ENCODE assay signal across 38 cellular contexts in the genomic region with DNA sequence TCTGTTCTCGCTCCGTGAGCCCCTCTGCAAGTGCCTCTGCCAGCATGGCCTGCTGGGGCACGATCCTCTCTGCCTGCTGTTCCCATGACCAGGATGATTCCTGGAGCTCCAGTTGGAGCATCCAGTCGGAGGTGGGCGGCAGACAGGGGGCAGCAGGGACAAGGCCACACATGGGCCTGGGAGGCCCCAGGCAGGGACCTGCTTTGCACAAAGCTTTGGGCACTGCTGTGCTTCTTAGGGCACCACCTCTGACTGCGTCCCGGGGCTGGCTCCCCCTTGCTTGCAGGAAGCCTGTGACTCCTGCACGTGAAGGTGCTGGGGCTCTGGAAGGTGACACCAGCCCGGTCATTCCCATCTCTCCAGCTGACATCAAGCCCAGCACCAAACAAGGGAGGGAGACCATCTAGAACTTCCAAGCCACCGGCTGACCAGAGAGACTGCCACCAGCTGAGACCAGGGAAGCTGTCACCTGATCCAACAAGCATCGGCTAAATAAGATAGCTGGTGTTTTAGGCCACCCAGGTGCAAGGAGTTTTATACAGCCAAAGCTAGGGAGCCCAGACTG.
"Had no signal": no experiment of that assay in that cellular context is flagged by ENCODE, and none has a peak within 500 bp of the region (broad histone marks: within the 10 kb centered on the region; RNA-seq: fewer than 3 reads in every experiment).

No MANE protein-coding gene starts in this region.

- H3K4me3 Mint-ChIP-seq: activated CD4-positive, alpha-beta memory T cell treated with anti-CD3 and anti-CD28 coated beads, Interleukin-2, amount 10 ng/mL, durations not matched to agents 7 days and 5 days; activated CD4-positive, alpha-beta T cell treated with anti-CD3 and anti-CD28 coated beads for 36 hours; activated CD4-positive, alpha-beta T cell treated with anti-CD3 and anti-CD28 coated beads, Interleukin-2, amount 10 ng/mL, durations not matched to agents 7 days and 5 days; activated CD8-positive, alpha-beta memory T cell treated with anti-CD3 and anti-CD28 coated beads, Interleukin-2, amount 10 ng/mL, durations not matched to agents 7 days and 5 days; activated CD8-positive, alpha-beta T cell treated with anti-CD3 and anti-CD28 coated beads, Interleukin-2, amount 10 ng/mL, durations not matched to agents 7 days and 5 days; activated naive CD4-positive, alpha-beta T cell treated with anti-CD3 and anti-CD28 coated beads, Interleukin-2, amount 10 ng/mL, durations not matched to agents 7 days and 5 days; activated naive CD4-positive, alpha-beta T cell treated with anti-CD3 and anti-CD28 coated beads, Interleukin-2, amount 50 U/mL, for 24 hours; activated naive CD8-positive, alpha-beta T cell; activated naive CD8-positive, alpha-beta T cell treated with anti-CD3 and anti-CD28 coated beads, Interleukin-2, amount 10 ng/mL, durations not matched to agents 7 days and 5 days; activated naive CD8-positive, alpha-beta T cell treated with anti-CD3 and anti-CD28 coated beads, Interleukin-2, amount 50 U/mL, for 24 hours; activated T-cell treated with anti-CD3 and anti-CD28 coated beads, Interleukin-2, amount 50 U/mL, for 24 hours; brain; central memory CD8-positive, alpha-beta T cell; T-helper 1 cell treated with Interleukin-12 subunit alpha and Interleukin-12 subunit beta and Interleukin-4 antibody, amounts not matched to agents 30 μg/mL and 1 μg/mL, for 36 hours; T-helper 2 cell treated with Interferon-gamma antibody and Interleukin-4, amounts not matched to agents 5 μg/mL and 100 μg/mL, for 36 hours; WTC11 had no signal

- H3K27me3 ChIP-seq: ascending aorta, cardiac muscle cell had no signal

- ATAC-seq: activated CD4-positive, alpha-beta T cell treated with anti-CD3 and anti-CD28 coated beads for 36 hours; activated CD4-positive, CD25-positive, alpha-beta regulatory T cell treated with anti-CD3 and anti-CD28 coated beads, Interleukin-2, amount 50 U/mL, for 24 hours; activated CD8-positive, alpha-beta memory T cell treated with anti-CD3 and anti-CD28 coated beads, Interleukin-2, amount 10 ng/mL, durations not matched to agents 7 days and 5 days; activated CD8-positive, alpha-beta T cell treated with anti-CD3 and anti-CD28 coated beads, Interleukin-2, amount 10 ng/mL, durations not matched to agents 7 days and 5 days; activated naive CD8-positive, alpha-beta T cell treated with anti-CD3 and anti-CD28 coated beads, Interleukin-2, amount 50 U/mL, for 24 hours; WTC11 had no signal

- H3K4me3 ChIP-seq: ascending aorta, cardiac muscle cell had no signal

- H3K27me3 Mint-ChIP-seq: activated CD4-positive, alpha-beta memory T cell treated with anti-CD3 and anti-CD28 coated beads, Interleukin-2, amount 10 ng/mL, durations not matched to agents 7 days and 5 days; activated CD4-positive, alpha-beta T cell treated with anti-CD3 and anti-CD28 coated beads for 36 hours; activated CD4-positive, alpha-beta T cell treated with anti-CD3 and anti-CD28 coated beads, Interleukin-2, amount 10 ng/mL, durations not matched to agents 7 days and 5 days; activated CD8-positive, alpha-beta memory T cell treated with anti-CD3 and anti-CD28 coated beads, Interleukin-2, amount 10 ng/mL, durations not matched to agents 7 days and 5 days; activated naive CD4-positive, alpha-beta T cell treated with anti-CD3 and anti-CD28 coated beads, Interleukin-2, amount 10 ng/mL, durations not matched to agents 7 days and 5 days; activated naive CD4-positive, alpha-beta T cell treated with anti-CD3 and anti-CD28 coated beads, Interleukin-2, amount 50 U/mL, for 24 hours; activated naive CD8-positive, alpha-beta T cell; activated naive CD8-positive, alpha-beta T cell treated with anti-CD3 and anti-CD28 coated beads, Interleukin-2, amount 10 ng/mL, durations not matched to agents 7 days and 5 days; activated naive CD8-positive, alpha-beta T cell treated with anti-CD3 and anti-CD28 coated beads, Interleukin-2, amount 50 U/mL, for 24 hours; activated T-cell treated with anti-CD3 and anti-CD28 coated beads, Interleukin-2, amount 50 U/mL, for 24 hours; central memory CD8-positive, alpha-beta T cell had no signal

- DNase-seq: activated CD4-positive, alpha-beta memory T cell treated with anti-CD3 and anti-CD28 coated beads, Interleukin-2, amount 10 ng/mL, durations not matched to agents 7 days and 5 days; activated CD4-positive, alpha-beta T cell treated with anti-CD3 and anti-CD28 coated beads for 1 hour; activated CD4-positive, alpha-beta T cell treated with anti-CD3 and anti-CD28 coated beads for 36 hours; activated CD4-positive, alpha-beta T cell treated with anti-CD3 and anti-CD28 coated beads for 48 hours; activated CD4-positive, alpha-beta T cell treated with anti-CD3 and anti-CD28 coated beads, Interleukin-2, amount 10 ng/mL, durations not matched to agents 7 days and 5 days; activated CD4-positive, alpha-beta T cell treated with anti-CD3 and anti-CD28 coated beads, Interleukin-2, amount 50 U/mL, for 48 hours; activated CD4-positive, CD25-positive, alpha-beta regulatory T cell; activated CD8-positive, alpha-beta memory T cell treated with anti-CD3 and anti-CD28 coated beads for 24 hours; activated CD8-positive, alpha-beta memory T cell treated with anti-CD3 and anti-CD28 coated beads, Interleukin-2, amount 10 ng/mL, durations not matched to agents 7 days and 5 days; activated CD8-positive, alpha-beta memory T cell treated with anti-CD3 and anti-CD28 coated beads, Interleukin-2, amount 50 U/mL, for 48 hours; activated CD8-positive, alpha-beta T cell treated with anti-CD3 and anti-CD28 coated beads, Interleukin-2, amount 10 ng/mL, durations not matched to agents 7 days and 5 days; activated effector memory CD4-positive, alpha-beta T cell treated with Interleukin-2 at 50 U/mL for 16 hours; activated gamma-delta T cell; activated naive CD4-positive, alpha-beta T cell treated with anti-CD3 and anti-CD28 coated beads, Interleukin-2, amount 10 ng/mL, durations not matched to agents 7 days and 5 days; activated naive CD4-positive, alpha-beta T cell treated with Interleukin-2 at 50 U/mL for 16 hours; activated naive CD8-positive, alpha-beta T cell treated with anti-CD3 and anti-CD28 coated beads, Interleukin-2, amount 10 ng/mL, durations not matched to agents 7 days and 5 days; activated naive CD8-positive, alpha-beta T cell treated with anti-CD3 and anti-CD28 coated beads, Interleukin-2, amount 50 U/mL, for 24 hours; activated T-cell treated with anti-CD3 and anti-CD28 coated beads, Interleukin-2, amount 50 U/mL, for 24 hours; activated T-cell treated with anti-CD3 and anti-CD28 coated beads, Interleukin-2, amount 50 U/mL, for 48 hours; amygdala; anterior cingulate cortex; caudate nucleus; cerebellar nuclear complex; T-helper 1 cell; T-helper 2 cell; T-helper 9 cell had no signal

- H3K27ac ChIP-seq: ascending aorta, cardiac muscle cell, VCaP had no signal

- H3K4me1 ChIP-seq: ascending aorta had no signal

- H3K9me3 ChIP-seq: ascending aorta had no signal

- H3K36me3 Mint-ChIP-seq: activated naive CD4-positive, alpha-beta T cell treated with anti-CD3 and anti-CD28 coated beads, Interleukin-2, amount 50 U/mL, for 24 hours; activated naive CD8-positive, alpha-beta T cell; brain had no signal

- H3K4me1 Mint-ChIP-seq: activated CD4-positive, alpha-beta memory T cell treated with anti-CD3 and anti-CD28 coated beads, Interleukin-2, amount 10 ng/mL, durations not matched to agents 7 days and 5 days; activated CD4-positive, alpha-beta T cell treated with anti-CD3 and anti-CD28 coated beads for 36 hours; activated CD4-positive, alpha-beta T cell treated with anti-CD3 and anti-CD28 coated beads, Interleukin-2, amount 10 ng/mL, durations not matched to agents 7 days and 5 days; activated CD8-positive, alpha-beta memory T cell treated with anti-CD3 and anti-CD28 coated beads, Interleukin-2, amount 10 ng/mL, durations not matched to agents 7 days and 5 days; activated naive CD4-positive, alpha-beta T cell treated with anti-CD3 and anti-CD28 coated beads, Interleukin-2, amount 10 ng/mL, durations not matched to agents 7 days and 5 days; activated naive CD4-positive, alpha-beta T cell treated with anti-CD3 and anti-CD28 coated beads, Interleukin-2, amount 50 U/mL, for 24 hours; activated naive CD8-positive, alpha-beta T cell treated with anti-CD3 and anti-CD28 coated beads, Interleukin-2, amount 10 ng/mL, durations not matched to agents 7 days and 5 days; activated naive CD8-positive, alpha-beta T cell treated with anti-CD3 and anti-CD28 coated beads, Interleukin-2, amount 50 U/mL, for 24 hours; brain; central memory CD8-positive, alpha-beta T cell; WTC11 had no signal

- H3K27ac Mint-ChIP-seq: activated CD4-positive, alpha-beta memory T cell treated with anti-CD3 and anti-CD28 coated beads, Interleukin-2, amount 10 ng/mL, durations not matched to agents 7 days and 5 days; activated CD4-positive, alpha-beta T cell treated with anti-CD3 and anti-CD28 coated beads for 36 hours; activated CD4-positive, alpha-beta T cell treated with anti-CD3 and anti-CD28 coated beads, Interleukin-2, amount 10 ng/mL, durations not matched to agents 7 days and 5 days; activated CD8-positive, alpha-beta memory T cell treated with anti-CD3 and anti-CD28 coated beads, Interleukin-2, amount 10 ng/mL, durations not matched to agents 7 days and 5 days; activated CD8-positive, alpha-beta T cell treated with anti-CD3 and anti-CD28 coated beads, Interleukin-2, amount 10 ng/mL, durations not matched to agents 7 days and 5 days; activated naive CD4-positive, alpha-beta T cell treated with anti-CD3 and anti-CD28 coated beads, Interleukin-2, amount 10 ng/mL, durations not matched to agents 7 days and 5 days; activated naive CD4-positive, alpha-beta T cell treated with anti-CD3 and anti-CD28 coated beads, Interleukin-2, amount 50 U/mL, for 24 hours; activated naive CD8-positive, alpha-beta T cell; activated naive CD8-positive, alpha-beta T cell treated with anti-CD3 and anti-CD28 coated beads, Interleukin-2, amount 10 ng/mL, durations not matched to agents 7 days and 5 days; activated naive CD8-positive, alpha-beta T cell treated with anti-CD3 and anti-CD28 coated beads, Interleukin-2, amount 50 U/mL, for 24 hours; activated T-cell treated with anti-CD3 and anti-CD28 coated beads, Interleukin-2, amount 50 U/mL, for 24 hours; activated T-helper 2 cell treated with anti-CD3 and anti-CD28 coated beads, Interferon-gamma antibody, Interleukin-2, Interleukin-4, amounts not matched to agents 10 μg/mL and 5 μg/mL and 100 μg/mL, durations not matched to agents 14 hours and 24 hours and 36 hours; brain; T-helper 1 cell treated with Interleukin-12 subunit alpha and Interleukin-12 subunit beta and Interleukin-4 antibody, amounts not matched to agents 30 μg/mL and 1 μg/mL, for 36 hours; T-helper 2 cell treated with Interferon-gamma antibody and Interleukin-4, amounts not matched to agents 5 μg/mL and 100 μg/mL, for 36 hours; WTC11 had no signal

- H3K36me3 ChIP-seq: ascending aorta, cardiac muscle cell had no signal
